In the genomic region with DNA sequence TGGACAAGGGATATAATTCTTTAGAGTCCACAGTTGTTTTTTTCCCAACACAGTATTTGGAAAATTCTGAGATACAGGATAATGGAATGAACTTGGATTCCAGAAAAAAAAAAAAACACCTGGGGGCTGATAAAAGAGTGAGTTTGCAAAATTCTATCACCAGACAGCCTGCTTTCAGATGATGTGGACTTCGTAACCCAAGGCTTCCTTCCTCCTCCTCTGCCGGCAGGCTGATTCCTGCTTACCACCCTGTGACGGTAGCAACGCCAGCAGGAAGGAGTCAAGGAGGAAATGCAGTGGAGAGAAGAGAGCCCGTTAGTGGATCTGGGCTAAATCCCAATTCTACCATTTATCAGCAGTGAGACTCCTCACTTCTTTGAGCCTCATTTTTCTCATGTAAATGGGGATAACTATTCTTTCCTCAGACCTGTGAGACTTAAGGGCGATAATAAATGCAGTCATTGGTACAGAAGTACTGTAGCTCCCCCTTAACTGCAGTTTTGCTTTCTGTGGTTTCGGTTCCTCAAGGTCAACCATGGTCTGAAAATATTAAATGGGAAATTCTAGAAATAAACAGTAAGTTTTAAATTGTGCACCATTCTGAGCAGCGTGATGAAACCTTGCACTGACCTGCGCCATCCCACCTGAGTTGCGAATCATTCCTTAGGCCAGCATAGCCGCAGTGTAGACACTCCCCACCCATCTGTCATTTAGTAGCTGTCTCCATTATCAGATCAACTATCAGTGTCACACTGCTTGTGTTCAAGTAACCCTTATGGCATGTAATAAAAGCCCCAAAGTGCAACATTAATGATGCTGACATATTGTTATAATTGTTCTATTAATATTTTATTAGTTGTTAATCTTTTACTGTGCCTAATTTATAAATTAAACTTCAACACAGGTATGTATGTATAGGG, we compare ENCODE assay signal across 10 cellular contexts.
DNase-seq lines count a peak whose midpoint lies in the region; ATAC-seq, FAIRE-seq and TF ChIP-seq lines count a peak whose summit lies in the region.
"Had no signal": no experiment of that assay in that cellular context is flagged by ENCODE, and none has a peak within 500 bp of the region (broad histone marks: within the 10 kb centered on the region; RNA-seq: fewer than 3 reads in every experiment).

No MANE protein-coding gene starts in this region.

- peak overlapping the region in 1 of 2 donors; percentile 49 for H3K27ac Mint-ChIP-seq in stimulated activated naive CD8-positive, alpha-beta T cell treated with anti-CD3 and anti-CD28 coated beads, Interleukin-15, amount 100 ng/mL, for 72 hours

- POLR2A ChIA-PET in HCT116 (lab: Charles Lee) = no interaction called here

- peaks cover 6 to 19% of the 10 kb centered on the region in 2 experiments; a peak in 3 of 4 replicates for H3K4me1 ChIP-seq in HCT116 (ENCODE audit: control insufficient read depth in 1 of 2, insufficient read depth in 2 of 2, low read length in 2 of 2)
- H3K4me1 ChIP-seq in Karpas-422 (ENCODE audit: low read length) = peaks cover 20% of the 10 kb centered on the region
- peaks cover 0 to 22% of the 10 kb centered on the region in 2 donors for H3K4me1 ChIP-seq in left lung
- peaks cover 4% of the 10 kb centered on the region for H3K4me1 ChIP-seq in prostate gland (replicated peaks)

- ATAC-seq in HCT116 (no peak), left lung (peak; percentile 55)
- ATAC-seq in stimulated activated naive CD8-positive, alpha-beta T cell treated with anti-CD3 and anti-CD28 coated beads, Interleukin-15, amount 100 ng/mL, for 72 hours = no peak

- peak overlapping the region; percentile 41 for H3K4me2 ChIP-seq in HCT116 (ENCODE audit: low read length)
- H3K4me2 ChIP-seq in Karpas-422 (ENCODE audit: low read depth, low read length, poor library complexity, severe bottlenecking) = peak overlapping the region; percentile 59

- WGBS in prostate gland = 74% methylated on average over 11 of the region's 11 CpGs

- no peaks in the 10 kb centered on the region for H3K27me3 ChIP-seq in HCT116 (ENCODE audit: insufficient read depth, low read length)
- H3K27me3 ChIP-seq in Karpas-422 (ENCODE audit: low read length) = no peaks in the 10 kb centered on the region
- H3K27me3 ChIP-seq in left lung = no peaks in the 10 kb centered on the region
- H3K27me3 ChIP-seq in prostate gland (replicated peaks; ENCODE audit: insufficient read depth) = no peaks in the 10 kb centered on the region

- H3K79me2 ChIP-seq in HCT116 (ENCODE audit: insufficient read depth, low read length) = no peaks in the 10 kb centered on the region
- H3K79me2 ChIP-seq in Karpas-422 (ENCODE audit: low read length) = no peaks in the 10 kb centered on the region

- H3K9me2 ChIP-seq in HCT116 (ENCODE audit: insufficient read depth) = no peaks in the 10 kb centered on the region
- no peaks in the 10 kb centered on the region for H3K9me2 ChIP-seq in Karpas-422 (replicated peaks; ENCODE audit: insufficient read depth, low read length)

- H3K36me3 ChIP-seq in HCT116 (ENCODE audit: control insufficient read depth in 1 of 2, insufficient read depth in 2 of 2, low read length in 2 of 2) (0 out of 4 replicates have a peak, but pooled peaks cover 0 to 4% of the 10 kb centered on the region in 2 experiments), Karpas-422 (ENCODE audit: insufficient read depth, low read length) (no peaks in the 10 kb centered on the region), left lung (peaks cover 0 to 5% of the 10 kb centered on the region in 2 donors), prostate gland (no peaks in the 10 kb centered on the region)

- no peak overlapping the region for H2AFZ ChIP-seq in HCT116 (ENCODE audit: low read depth, low read length, poor library complexity, severe bottlenecking)
- H2AFZ ChIP-seq in Karpas-422 (ENCODE audit: low read length) = peak overlapping the region; percentile 59; the same call in 1 of the 2 replicates

- no peaks in the 10 kb centered on the region for H3K27me3 Mint-ChIP-seq in stimulated activated naive CD8-positive, alpha-beta T cell treated with anti-CD3 and anti-CD28 coated beads, Interleukin-15, amount 100 ng/mL, for 72 hours

- TF ChIP-seq POLR2A in HCT116 (IDR thresholded peaks at IDR 0.05; ENCODE audit: borderline replicate concordance, extremely low read depth, insufficient read depth, insufficient read length) = no peak
- TF ChIP-seq POLR2A in prostate gland (IDR thresholded peaks at IDR 0.05) = no peak

- no peak overlapping the region for H3K4me3 Mint-ChIP-seq in stimulated activated naive CD8-positive, alpha-beta T cell treated with anti-CD3 and anti-CD28 coated beads, Interleukin-15, amount 100 ng/mL, for 72 hours

- TF ChIP-seq CTCF in HCT116 (IDR thresholded peaks at IDR 0.05 in 2 of 3, conservative IDR thresholded peaks at IDR 0.05 in 1 of 3; ENCODE audit: borderline replicate concordance in 1 of 3, insufficient read depth in 1 of 3, low read depth in 2 of 3, low read length in 2 of 3) (no peak), left lung (IDR thresholded peaks at IDR 0.05) (no peak), prostate gland (IDR thresholded peaks at IDR 0.05) (no peak)

- CTCF ChIA-PET in HCT116 (lab: Charles Lee) = no interaction called here

- FAIRE-seq in GM18507 (lab: Jason Lieb, UNC) = peak; percentile 76
- FAIRE-seq: bronchial epithelial cell had no signal

- H4K20me1 ChIP-seq in HCT116 (ENCODE audit: insufficient read depth) = no peaks in the 10 kb centered on the region
- no peaks in the 10 kb centered on the region for H4K20me1 ChIP-seq in Karpas-422 (ENCODE audit: insufficient read depth, low read depth, low read length)

- peaks cover 8% of the 10 kb centered on the region for H3K4me1 Mint-ChIP-seq in stimulated activated naive CD8-positive, alpha-beta T cell treated with anti-CD3 and anti-CD28 coated beads, Interleukin-15, amount 100 ng/mL, for 72 hours

- H3K9me3 ChIP-seq in HCT116 (ENCODE audit: control insufficient read depth in 1 of 2, insufficient read depth in 1 of 2, low read depth in 1 of 2, low read length in 2 of 2) (no peaks in the 10 kb centered on the region), Karpas-422 (ENCODE audit: low read length) (no peaks in the 10 kb centered on the region), left lung (no peaks in the 10 kb centered on the region), prostate gland (no peaks in the 10 kb centered on the region)

- no peak overlapping the region for H3K4me3 ChIP-seq in HCT116 (replicated peaks in 1 of 2; ENCODE audit: low read depth in 1 of 2, low read length in 2 of 2)
- peak overlapping the region; percentile 43 for H3K4me3 ChIP-seq in Karpas-422 (ENCODE audit: low read length)
- H3K4me3 ChIP-seq in left lung = no peak overlapping the region
- H3K4me3 ChIP-seq in prostate gland = no peak overlapping the region

- H3K9me3 Mint-ChIP-seq in stimulated activated naive CD8-positive, alpha-beta T cell treated with anti-CD3 and anti-CD28 coated beads, Interleukin-15, amount 100 ng/mL, for 72 hours = no peaks in the 10 kb centered on the region

- H3K27ac ChIP-seq in HCT116 (ENCODE audit: low read depth, low read length) = no peak overlapping the region
- peak overlapping the region; percentile 12; the same call in 1 of the 2 replicates for H3K27ac ChIP-seq in Karpas-422 (ENCODE audit: low read length)
- peak overlapping the region; percentile 19 to 61 for H3K27ac ChIP-seq in left lung
- no peak overlapping the region for H3K27ac ChIP-seq in prostate gland

- TF ChIP-seq RAD21 in HCT116 (IDR thresholded peaks at IDR 0.05; ENCODE audit: low read depth) = no peak

- RAD21 ChIA-PET in HCT116 (lab: Charles Lee; ENCODE audit: low non-redundant PET in 1 of 2, low total read pairs in 2 of 2, uncharacterized antibody in 2 of 2, unreplicated experiment in 2 of 2) = no interaction called here

- no peak for DNase-seq in GM18507 (ENCODE audit: extremely low spot score, insufficient read length, low read depth)
- DNase-seq in HCT116 (ENCODE audit: low read depth, low spot score) = no peak
- DNase-seq in Karpas-422 = peak; percentile 67
- peak in 1 of 2 donors; percentile 70 for DNase-seq in left lung
- no peak for DNase-seq in prostate gland (ENCODE audit: low spot score)
- DNase-seq in islet precursor cell = no peak
- no peak for DNase-seq in NCI-H748 treated with DMSO at 0.1 percent for 48 hours (lab: John Stamatoyannopoulos, UW)
- no peak for DNase-seq in stimulated activated naive CD8-positive, alpha-beta T cell treated with anti-CD3 and anti-CD28 coated beads, Interleukin-15, amount 100 ng/mL, for 72 hours
- DNase-seq: left colon had no signal

- no TSS peak for BruUV-seq in HCT116 (replicated peaks; lab: Mats Ljungman, UMichigan)

- no peak overlapping the region for H3K9ac ChIP-seq in HCT116 (ENCODE audit: low read length)
- peak overlapping the region; percentile 26; the same call in 1 of the 2 replicates for H3K9ac ChIP-seq in Karpas-422 (ENCODE audit: low read length)

- intact Hi-C loops in HCT116 (cut with micrococcal nuclease) (no loop called here), left lung (cut with DNase I) (no loop called here), prostate gland (cut with DNase I) (loop anchor here (10.0 kb wide), 1 partner anchor 247 kb away; no protein-coding TSS in a partner anchor)

TF ChIP-seq in HCT116, 20 proteins besides CTCF, POLR2A, EP300 and RAD21 (continues in another document):
- TF ChIP-seq, protein P1, sequence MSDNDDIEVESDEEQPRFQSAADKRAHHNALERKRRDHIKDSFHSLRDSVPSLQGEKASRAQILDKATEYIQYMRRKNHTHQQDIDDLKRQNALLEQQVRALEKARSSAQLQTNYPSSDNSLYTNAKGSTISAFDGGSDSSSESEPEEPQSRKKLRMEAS (IDR thresholded peaks at IDR 0.05) = no peak
- no peak for TF ChIP-seq SP1 (IDR thresholded peaks at IDR 0.05; ENCODE audit: low read depth)
- TF ChIP-seq ELF1 (IDR thresholded peaks at IDR 0.05; ENCODE audit: borderline replicate concordance, low read depth) = no peak
- no peak for TF ChIP-seq ZNF274 (IDR thresholded peaks at IDR 0.05; ENCODE audit: low read depth, low read length)
- TF ChIP-seq CEBPB (IDR thresholded peaks at IDR 0.05; ENCODE audit: low read depth) = no peak
- no peak for TF ChIP-seq EZH2phosphoT487 (IDR thresholded peaks at IDR 0.05; ENCODE audit: borderline replicate concordance)
- TF ChIP-seq POLR2AphosphoS5 (IDR thresholded peaks at IDR 0.05; ENCODE audit: low read depth, low read length) = no peak

Comparison
In these comparisons a context has a peak if more than half of its experiments do, and no peak if none do; other contexts are left out.
1. H3K27ac ChIP-seq: peak in Karpas-422 (single experiment) and left lung (2 of 2); none in HCT116 (single experiment) and prostate gland (0 of 2).